In genomic region chr3:15280853-15281532, GRCh38 we compare ENCODE assay signal across 20 cellular contexts. TPM values are rescaled to one million over a fixed set of nuclear protein-coding genes. Genes with fewer than 3 reads are reported as not detected.
DNase-seq lines count a peak whose midpoint lies in the region; ATAC-seq, FAIRE-seq and TF ChIP-seq lines count a peak whose summit lies in the region.
"Had no signal": no experiment of that assay in that cellular context is flagged by ENCODE, and none has a peak within 500 bp of the region (broad histone marks: within the 10 kb centered on the region; RNA-seq: fewer than 3 reads in every experiment).

No MANE protein-coding gene starts in this region.

- H3K36me3 ChIP-seq in small intestine (ENCODE audit: control insufficient read depth in 2 of 2, insufficient read depth in 2 of 2, low read length in 2 of 2) (no peaks in the 10 kb centered on the region), psoas muscle (ENCODE audit: insufficient read depth in 1 of 2, low read depth in 1 of 2) (no peaks in the 10 kb centered on the region)
- H3K36me3 ChIP-seq: thoracic aorta had no signal

- TF ChIP-seq CTCF in D721Med (IDR thresholded peaks at IDR 0.05; ENCODE audit: insufficient read depth, missing control alignments), result no peak
- no peak for TF ChIP-seq CTCF in psoas muscle (IDR thresholded peaks at IDR 0.05)

- H3K27me3 ChIP-seq in small intestine (ENCODE audit: control insufficient read depth in 2 of 2, insufficient read depth in 2 of 2, low read length in 2 of 2) (no peaks in the 10 kb centered on the region), psoas muscle (ENCODE audit: insufficient read depth in 3 of 3, low read length in 2 of 3) (no peaks in the 10 kb centered on the region)
- H3K27me3 ChIP-seq: foreskin keratinocyte, neutrophil had no signal

- DNase-seq in HT-29 (ENCODE audit: low spot score) (peak; percentile 30), left kidney (ENCODE audit: low read depth, low spot score) (peak; percentile 52), small intestine (peak; percentile 72), D721Med (ENCODE audit: insufficient read length, low spot score) (no peak), psoas muscle (no peak), Kasumi-1 (lab: John Stamatoyannopoulos, UW) (no peak)
- no peak for DNase-seq in central memory CD8-positive, alpha-beta T cell (ENCODE audit: low spot score in 2 of 2)
- DNase-seq in stimulated activated naive CD4-positive, alpha-beta T cell (lab: John Stamatoyannopoulos, UW), result no peak
- DNase-seq: activated CD4-positive, alpha-beta T cell treated with anti-CD3 and anti-CD28 coated beads, Interleukin-2, amount 50 U/mL, for 1 hour; activated naive CD8-positive, alpha-beta T cell treated with anti-CD3 and anti-CD28 coated beads, Interleukin-2, amount 50 U/mL, for 24 hours; foreskin keratinocyte; NCI-H187; NCI-H526 treated with DMSO at 0.1 percent for 48 hours; PC-3; stimulated activated CD4-positive, alpha-beta T cell treated with anti-CD3 and anti-CD28 coated beads, Interleukin-1b, Interleukin-23, amount 100 ng/mL, for 48 hours had no signal

- no peak overlapping the region for H3K27ac Mint-ChIP-seq in central memory CD8-positive, alpha-beta T cell (ENCODE audit: low read depth)
- H3K27ac Mint-ChIP-seq: activated naive CD8-positive, alpha-beta T cell treated with anti-CD3 and anti-CD28 coated beads, Interleukin-2, amount 50 U/mL, for 24 hours had no signal

- intact Hi-C loops in psoas muscle (cut with DNase I), result no loop called here

- ATAC-seq in central memory CD8-positive, alpha-beta T cell (replicated peaks; ENCODE audit: extremely low read depth, poor library complexity, severe bottlenecking), result no peak
- ATAC-seq in psoas muscle, result no peak
- ATAC-seq: activated naive CD8-positive, alpha-beta T cell treated with anti-CD3 and anti-CD28 coated beads, Interleukin-2, amount 50 U/mL, for 24 hours; HCT116; PC-3 had no signal

- H3K4me3 ChIP-seq in small intestine (ENCODE audit: low read depth in 1 of 2, low read length in 2 of 2), result no peak overlapping the region
- no peak overlapping the region for H3K4me3 ChIP-seq in psoas muscle
- H3K4me3 ChIP-seq: SK-N-MC, thoracic aorta had no signal

- peaks cover 13% of the 10 kb centered on the region for H3K36me3 Mint-ChIP-seq in central memory CD8-positive, alpha-beta T cell (ENCODE audit: insufficient read depth)

- 48 to 82% (median 67%) methylated on average over 10 of the region's 10 CpGs for WGBS in small intestine, 3 donors
- 87 to 93% (median 88%) methylated on average over 10 of the region's 10 CpGs for WGBS in psoas muscle, 3 donors

- H3K27ac ChIP-seq in small intestine (ENCODE audit: low read depth in 1 of 2, low read length in 1 of 2), result no peak overlapping the region
- no peak overlapping the region for H3K27ac ChIP-seq in psoas muscle
- H3K27ac ChIP-seq: foreskin keratinocyte, neutrophil, SK-N-MC, thoracic aorta had no signal

- H3K9me3 ChIP-seq in small intestine (ENCODE audit: control insufficient read depth, low read depth) (no peaks in the 10 kb centered on the region), psoas muscle (no peaks in the 10 kb centered on the region)
- H3K9me3 ChIP-seq: neutrophil, thoracic aorta had no signal

- no peaks in the 10 kb centered on the region for H3K27me3 Mint-ChIP-seq in central memory CD8-positive, alpha-beta T cell
- H3K27me3 Mint-ChIP-seq: activated naive CD8-positive, alpha-beta T cell treated with anti-CD3 and anti-CD28 coated beads, Interleukin-2, amount 50 U/mL, for 24 hours had no signal

- peak overlapping the region; percentile 7 for H3K4me3 Mint-ChIP-seq in central memory CD8-positive, alpha-beta T cell
- H3K4me3 Mint-ChIP-seq: activated naive CD8-positive, alpha-beta T cell treated with anti-CD3 and anti-CD28 coated beads, Interleukin-2, amount 50 U/mL, for 24 hours had no signal

- FAIRE-seq in small intestine (lab: Jason Lieb, UNC) (no peak), D721Med (lab: Jason Lieb, UNC) (no peak)
- FAIRE-seq: endometrium had no signal

- H3K4me1 ChIP-seq in small intestine (ENCODE audit: control insufficient read depth in 2 of 2, insufficient read depth in 1 of 2, low read depth in 1 of 2, low read length in 1 of 2), result no peaks in the 10 kb centered on the region
- peaks cover 4% of the 10 kb centered on the region for H3K4me1 ChIP-seq in psoas muscle
- H3K4me1 ChIP-seq: foreskin keratinocyte had no signal

- peaks cover 69% of the 10 kb centered on the region for H3K4me1 Mint-ChIP-seq in central memory CD8-positive, alpha-beta T cell

- H3K9me3 Mint-ChIP-seq in central memory CD8-positive, alpha-beta T cell, result no peaks in the 10 kb centered on the region
- H3K9me3 Mint-ChIP-seq: activated naive CD8-positive, alpha-beta T cell treated with anti-CD3 and anti-CD28 coated beads, Interleukin-2, amount 50 U/mL, for 24 hours had no signal

RNA-seq across cellular contexts. Expression of gene SH3BP5, which starts 51.4 kb away (rescaled TPM):
- 0.99 and 1.5 TPM in 2 replicates for total RNA-seq in HT-29 (2014; rRNA removed; shearing (Covaris generic))
- polyA plus RNA-seq in small intestine (10 to 100 TPM in 2 of 3 donors, 1 to 10 TPM in 1; 4.9 to 24.0 (median 14.3) TPM), psoas muscle (10 to 100 TPM; 42.8 to 63.0 (median 59.2) TPM)
- 10 to 100 TPM; 14.4 to 57.1 (median 23.6) TPM for total RNA-seq in psoas muscle

Comparison
In these comparisons a context has a peak if more than half of its experiments do, and no peak if none do; other contexts are left out.
1. DNase-seq: peak in HT-29 (single experiment), left kidney (single experiment) and small intestine (single experiment); none in central memory CD8-positive, alpha-beta T cell (0 of 2), stimulated activated naive CD4-positive, alpha-beta T cell (0 of 6), D721Med (single experiment), psoas muscle (0 of 2) and Kasumi-1 (0 of 2).